ENCODE assay signal across 1 cellular context in genomic region chr1:182616130-182617074, GRCh38.
TF ChIP-seq lines count a peak whose summit lies in the region.

No MANE protein-coding gene starts in this region.

TF ChIP-seq in HEK293, 187 proteins besides CTCF, POLR2A, EP300 and RAD21 (continued from another document and continues in another):
- TF ChIP-seq, protein P1, sequence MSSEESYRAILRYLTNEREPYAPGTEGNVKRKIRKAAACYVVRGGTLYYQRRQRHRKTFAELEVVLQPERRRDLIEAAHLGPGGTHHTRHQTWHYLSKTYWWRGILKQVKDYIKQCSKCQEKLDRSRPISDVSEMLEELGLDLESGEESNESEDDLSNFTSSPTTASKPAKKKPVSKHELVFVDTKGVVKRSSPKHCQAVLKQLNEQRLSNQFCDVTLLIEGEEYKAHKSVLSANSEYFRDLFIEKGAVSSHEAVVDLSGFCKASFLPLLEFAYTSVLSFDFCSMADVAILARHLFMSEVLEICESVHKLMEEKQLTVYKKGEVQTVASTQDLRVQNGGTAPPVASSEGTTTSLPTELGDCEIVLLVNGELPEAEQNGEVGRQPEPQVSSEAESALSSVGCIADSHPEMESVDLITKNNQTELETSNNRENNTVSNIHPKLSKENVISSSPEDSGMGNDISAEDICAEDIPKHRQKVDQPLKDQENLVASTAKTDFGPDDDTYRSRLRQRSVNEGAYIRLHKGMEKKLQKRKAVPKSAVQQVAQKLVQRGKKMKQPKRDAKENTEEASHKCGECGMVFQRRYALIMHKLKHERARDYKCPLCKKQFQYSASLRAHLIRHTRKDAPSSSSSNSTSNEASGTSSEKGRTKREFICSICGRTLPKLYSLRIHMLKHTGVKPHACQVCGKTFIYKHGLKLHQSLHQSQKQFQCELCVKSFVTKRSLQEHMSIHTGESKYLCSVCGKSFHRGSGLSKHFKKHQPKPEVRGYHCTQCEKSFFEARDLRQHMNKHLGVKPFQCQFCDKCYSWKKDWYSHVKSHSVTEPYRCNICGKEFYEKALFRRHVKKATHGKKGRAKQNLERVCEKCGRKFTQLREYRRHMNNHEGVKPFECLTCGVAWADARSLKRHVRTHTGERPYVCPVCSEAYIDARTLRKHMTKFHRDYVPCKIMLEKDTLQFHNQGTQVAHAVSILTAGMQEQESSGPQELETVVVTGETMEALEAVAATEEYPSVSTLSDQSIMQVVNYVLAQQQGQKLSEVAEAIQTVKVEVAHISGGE (tag by site-specific recombination; conservative IDR thresholded peaks at IDR 0.05; ENCODE audit: low read depth) = no peak
- peak; percentile 91 for TF ChIP-seq ZBTB17 (tag by site-specific recombination; IDR thresholded peaks at IDR 0.05)
- TF ChIP-seq ZNF398 (tag by site-specific recombination; IDR thresholded peaks at IDR 0.05) = peak; percentile 97
- TF ChIP-seq, protein P2, sequence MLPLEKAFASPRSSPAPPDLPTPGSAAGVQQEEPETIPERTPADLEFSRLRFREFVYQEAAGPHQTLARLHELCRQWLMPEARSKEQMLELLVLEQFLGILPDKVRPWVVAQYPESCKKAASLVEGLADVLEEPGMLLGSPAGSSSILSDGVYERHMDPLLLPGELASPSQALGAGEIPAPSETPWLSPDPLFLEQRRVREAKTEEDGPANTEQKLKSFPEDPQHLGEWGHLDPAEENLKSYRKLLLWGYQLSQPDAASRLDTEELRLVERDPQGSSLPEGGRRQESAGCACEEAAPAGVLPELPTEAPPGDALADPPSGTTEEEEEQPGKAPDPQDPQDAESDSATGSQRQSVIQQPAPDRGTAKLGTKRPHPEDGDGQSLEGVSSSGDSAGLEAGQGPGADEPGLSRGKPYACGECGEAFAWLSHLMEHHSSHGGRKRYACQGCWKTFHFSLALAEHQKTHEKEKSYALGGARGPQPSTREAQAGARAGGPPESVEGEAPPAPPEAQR (tag by site-specific recombination; IDR thresholded peaks at IDR 0.05) = peak; percentile 85; the same call in 1 of the 2 replicates
- TF ChIP-seq ZNF843 (tag by site-specific recombination; IDR thresholded peaks at IDR 0.05) = peak; percentile 93
- no peak for TF ChIP-seq ZNF585B (tag by site-specific recombination; IDR thresholded peaks at IDR 0.05)
- peak; percentile 92 for TF ChIP-seq BCL11B (tag by site-specific recombination; IDR thresholded peaks at IDR 0.05; ENCODE audit: low read depth)
- TF ChIP-seq SP2 (tag by site-specific recombination; IDR thresholded peaks at IDR 0.05) = peak; percentile 50
- TF ChIP-seq OSR2 (tag by site-specific recombination; IDR thresholded peaks at IDR 0.05) = peak; percentile 99
- TF ChIP-seq YY2 (tag by site-specific recombination; IDR thresholded peaks at IDR 0.05) = peak; percentile 64; the same call in 1 of the 2 replicates
- TF ChIP-seq ZNF558 (tag by site-specific recombination; IDR thresholded peaks at IDR 0.05) = peak; percentile 56; the same call in 1 of the 2 replicates
- no peak for TF ChIP-seq HOXC10 (CRISPR knock-in tag; IDR thresholded peaks at IDR 0.05)
- TF ChIP-seq ZNF677 (tag by site-specific recombination; IDR thresholded peaks at IDR 0.05) = no peak
- TF ChIP-seq, protein P3, sequence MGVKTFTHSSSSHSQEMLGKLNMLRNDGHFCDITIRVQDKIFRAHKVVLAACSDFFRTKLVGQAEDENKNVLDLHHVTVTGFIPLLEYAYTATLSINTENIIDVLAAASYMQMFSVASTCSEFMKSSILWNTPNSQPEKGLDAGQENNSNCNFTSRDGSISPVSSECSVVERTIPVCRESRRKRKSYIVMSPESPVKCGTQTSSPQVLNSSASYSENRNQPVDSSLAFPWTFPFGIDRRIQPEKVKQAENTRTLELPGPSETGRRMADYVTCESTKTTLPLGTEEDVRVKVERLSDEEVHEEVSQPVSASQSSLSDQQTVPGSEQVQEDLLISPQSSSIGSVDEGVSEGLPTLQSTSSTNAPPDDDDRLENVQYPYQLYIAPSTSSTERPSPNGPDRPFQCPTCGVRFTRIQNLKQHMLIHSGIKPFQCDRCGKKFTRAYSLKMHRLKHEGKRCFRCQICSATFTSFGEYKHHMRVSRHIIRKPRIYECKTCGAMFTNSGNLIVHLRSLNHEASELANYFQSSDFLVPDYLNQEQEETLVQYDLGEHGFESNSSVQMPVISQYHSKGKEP (tag by site-specific recombination; IDR thresholded peaks at IDR 0.05) = peak; percentile 99
- TF ChIP-seq ZNF660 (tag by site-specific recombination; IDR thresholded peaks at IDR 0.05) = peak; percentile 88
- TF ChIP-seq ZNF792 (tag by site-specific recombination; IDR thresholded peaks at IDR 0.05) = peak; percentile 83; the same call in 1 of the 2 replicates
- TF ChIP-seq PRDM10 (tag by site-specific recombination; IDR thresholded peaks at IDR 0.05) = peak; percentile 93
- no peak for TF ChIP-seq ZNF514 (tag by site-specific recombination; IDR thresholded peaks at IDR 0.05)
- TF ChIP-seq HIC1 (tag by site-specific recombination; IDR thresholded peaks at IDR 0.05) = no peak
- TF ChIP-seq ZNF18 (tag by site-specific recombination; IDR thresholded peaks at IDR 0.05) = peak; percentile 72
- peak; percentile 80 for TF ChIP-seq ZFHX2 (tag by site-specific recombination; conservative IDR thresholded peaks at IDR 0.05)
- peak; percentile 63 for TF ChIP-seq ZNF394 (tag by site-specific recombination; IDR thresholded peaks at IDR 0.05; ENCODE audit: borderline replicate concordance)
- TF ChIP-seq ZNF510 (tag by site-specific recombination; IDR thresholded peaks at IDR 0.05; ENCODE audit: insufficient replicate concordance) = no peak
- peak; percentile 96 for TF ChIP-seq ZNF629 (tag by site-specific recombination; IDR thresholded peaks at IDR 0.05)
- no peak for TF ChIP-seq ZNF621 (tag by site-specific recombination; IDR thresholded peaks at IDR 0.05)
- TF ChIP-seq ZNF747 (tag by site-specific recombination; IDR thresholded peaks at IDR 0.05) = no peak
- TF ChIP-seq ZNF548 (tag by site-specific recombination; IDR thresholded peaks at IDR 0.05) = no peak
- peak; percentile 96 for TF ChIP-seq ZNF561 (tag by site-specific recombination; IDR thresholded peaks at IDR 0.05; ENCODE audit: borderline replicate concordance)
- no peak; the same call in 1 of the 2 replicates for TF ChIP-seq KLF7 (tag by site-specific recombination; IDR thresholded peaks at IDR 0.05; ENCODE audit: borderline replicate concordance)
- no peak for TF ChIP-seq ZNF48 (tag by site-specific recombination; IDR thresholded peaks at IDR 0.05)
- 0 out of 2 replicates have a peak, but pooled peaks have one; percentile 5 for TF ChIP-seq ZNF530 (tag by site-specific recombination; IDR thresholded peaks at IDR 0.05; ENCODE audit: low read depth)
- no peak for TF ChIP-seq ZNF777 (tag by site-specific recombination; IDR thresholded peaks at IDR 0.05; ENCODE audit: borderline replicate concordance)
- TF ChIP-seq ZIC2 (tag by site-specific recombination; IDR thresholded peaks at IDR 0.05) = peak; percentile 98
- no peak for TF ChIP-seq ZNF239 (tag by site-specific recombination; IDR thresholded peaks at IDR 0.05)
- TF ChIP-seq PRDM6 (tag by site-specific recombination; IDR thresholded peaks at IDR 0.05) = peak; percentile 89
- peak; percentile 82; the same call in 1 of the 2 replicates for TF ChIP-seq KLF8 (tag by site-specific recombination; IDR thresholded peaks at IDR 0.05)
- TF ChIP-seq ZNF623 (tag by site-specific recombination; IDR thresholded peaks at IDR 0.05) = peak; percentile 24; the same call in 1 of the 2 replicates
- TF ChIP-seq ZNF2 (tag by site-specific recombination; IDR thresholded peaks at IDR 0.05) = peak; percentile 95
- TF ChIP-seq ZNF473 (tag by site-specific recombination; IDR thresholded peaks at IDR 0.05) = no peak
- TF ChIP-seq ZNF324 (tag by site-specific recombination; IDR thresholded peaks at IDR 0.05) = peak; percentile 89
- TF ChIP-seq KLF1 (tag by site-specific recombination; IDR thresholded peaks at IDR 0.05) = peak; percentile 70
- TF ChIP-seq ZBTB7A (tag by site-specific recombination; IDR thresholded peaks at IDR 0.05; ENCODE audit: low read depth) = peak; percentile 90; the same call in 1 of the 2 replicates
- TF ChIP-seq ZNF19 (tag by site-specific recombination; IDR thresholded peaks at IDR 0.05; ENCODE audit: low read depth) = no peak; the same call in 1 of the 2 replicates
- TF ChIP-seq SP7 (tag by site-specific recombination; IDR thresholded peaks at IDR 0.05) = peak; percentile 98
- TF ChIP-seq, protein P4, sequence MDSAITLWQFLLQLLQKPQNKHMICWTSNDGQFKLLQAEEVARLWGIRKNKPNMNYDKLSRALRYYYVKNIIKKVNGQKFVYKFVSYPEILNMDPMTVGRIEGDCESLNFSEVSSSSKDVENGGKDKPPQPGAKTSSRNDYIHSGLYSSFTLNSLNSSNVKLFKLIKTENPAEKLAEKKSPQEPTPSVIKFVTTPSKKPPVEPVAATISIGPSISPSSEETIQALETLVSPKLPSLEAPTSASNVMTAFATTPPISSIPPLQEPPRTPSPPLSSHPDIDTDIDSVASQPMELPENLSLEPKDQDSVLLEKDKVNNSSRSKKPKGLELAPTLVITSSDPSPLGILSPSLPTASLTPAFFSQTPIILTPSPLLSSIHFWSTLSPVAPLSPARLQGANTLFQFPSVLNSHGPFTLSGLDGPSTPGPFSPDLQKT (IDR thresholded peaks at IDR 0.05; ENCODE audit: borderline replicate concordance, low read depth, low read length) = no peak
- TF ChIP-seq ZNF785 (tag by site-specific recombination; IDR thresholded peaks at IDR 0.05) = 0 out of 2 replicates have a peak, but pooled peaks have one; percentile 88
